ENCODE assay signal across 8 cellular contexts in the genomic region with DNA sequence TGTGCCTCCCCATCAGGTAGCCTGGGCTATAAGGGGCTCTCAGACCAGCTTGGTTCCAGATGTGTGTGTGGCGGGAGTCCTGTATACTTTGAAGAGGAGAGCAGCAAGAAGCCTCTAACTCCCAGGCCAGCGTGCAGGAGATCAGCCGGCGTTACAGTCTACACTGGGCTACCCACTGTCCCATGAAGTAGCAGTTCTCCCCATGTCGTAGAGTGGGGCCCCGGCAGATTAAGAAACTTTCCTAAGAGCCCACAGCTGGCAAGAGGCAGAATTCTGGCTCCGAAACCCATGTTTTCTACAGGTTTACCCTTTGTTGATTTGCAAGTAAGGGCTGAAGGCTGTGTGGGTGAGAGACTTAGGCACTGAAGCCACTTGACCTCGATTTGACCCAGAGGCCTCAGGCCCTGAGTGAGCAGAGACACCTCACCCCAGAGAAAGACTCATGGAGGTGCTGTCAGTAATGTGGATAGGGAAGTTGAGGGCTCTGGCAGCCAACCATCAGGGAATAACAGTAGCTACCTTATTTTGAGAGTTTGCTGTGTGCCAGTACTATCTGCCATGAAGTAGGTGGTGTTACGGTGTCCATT. TPM values are rescaled to one million over a fixed set of nuclear protein-coding genes. Genes with fewer than 3 reads are reported as not detected.
DNase-seq lines count a peak whose midpoint lies in the region; ATAC-seq and TF ChIP-seq lines count a peak whose summit lies in the region.

No MANE protein-coding gene starts in this region.

- H3K4me1 ChIP-seq in mucosa of rectum (ENCODE audit: control insufficient read depth in 2 of 2, insufficient read depth in 2 of 2, low read length in 2 of 2): peaks cover 32% of the 10 kb centered on the region in 2 donors

- peak overlapping the region; percentile 62 for H3K27ac ChIP-seq in brain microvascular endothelial cell
- H3K27ac ChIP-seq in mucosa of rectum (ENCODE audit: low read depth in 2 of 2, low read length in 2 of 2): peak overlapping the region; percentile 92 to 97

- H3K4me3 ChIP-seq in brain microvascular endothelial cell (ENCODE audit: low read depth, low read length): peak overlapping the region; percentile 54
- peak overlapping the region; percentile 71 to 72 for H3K4me3 ChIP-seq in mucosa of rectum (ENCODE audit: low read length in 2 of 2)

- ATAC-seq in GM19035 (IDR thresholded peaks at IDR 0.05; ENCODE audit: unreplicated experiment): peak; percentile 0
- no peak for ATAC-seq in GM18870 (IDR thresholded peaks at IDR 0.05; ENCODE audit: unreplicated experiment)
- ATAC-seq in HG03108 (IDR thresholded peaks at IDR 0.05; ENCODE audit: unreplicated experiment): no peak

- DNase-seq in MV-4-11 (lab: John Stamatoyannopoulos, UW): peak; percentile 68
- no peak for DNase-seq in brain microvascular endothelial cell
- DNase-seq in NCI-H187 (lab: John Stamatoyannopoulos, UW): no peak
- DNase-seq in H4 (ENCODE audit: low spot score): no peak

- H3K27me3 ChIP-seq in brain microvascular endothelial cell (replicated peaks) (no peaks in the 10 kb centered on the region), mucosa of rectum (ENCODE audit: control insufficient read depth in 2 of 2, insufficient read depth in 2 of 2, low read length in 2 of 2) (no peaks in the 10 kb centered on the region)

- peaks cover 6% of the 10 kb centered on the region for H3K36me3 ChIP-seq in brain microvascular endothelial cell (replicated peaks)
- H3K36me3 ChIP-seq in mucosa of rectum (ENCODE audit: control insufficient read depth in 2 of 2, insufficient read depth in 2 of 2, low read length in 2 of 2): no peaks in the 10 kb centered on the region

- H3K9me3 ChIP-seq in mucosa of rectum (ENCODE audit: control insufficient read depth in 2 of 2, low read length in 2 of 2): no peaks in the 10 kb centered on the region

- peak overlapping the region; percentile 74 to 84 for H3K9ac ChIP-seq in mucosa of rectum (ENCODE audit: low read depth in 1 of 2, low read length in 2 of 2)

- TF ChIP-seq CTCF in brain microvascular endothelial cell (IDR thresholded peaks at IDR 0.05; ENCODE audit: low read depth, low read length, missing control alignments): no peak

- in situ Hi-C loops in brain microvascular endothelial cell (cut with HindIII; ENCODE audit: low pct_ligation_motif_present, low sequenced_read_pairs): no loop called here

RNA-seq across cellular contexts. Expression of gene B4GALT1, which starts 0.9 kb away (rescaled TPM):
- total RNA-seq in H4 (2014; rRNA removed; shearing (Covaris generic)): 33.5 and 34.5 TPM in 2 replicates
